Comparison of ENCODE assay signal across 1 cellular context in the genomic region with DNA sequence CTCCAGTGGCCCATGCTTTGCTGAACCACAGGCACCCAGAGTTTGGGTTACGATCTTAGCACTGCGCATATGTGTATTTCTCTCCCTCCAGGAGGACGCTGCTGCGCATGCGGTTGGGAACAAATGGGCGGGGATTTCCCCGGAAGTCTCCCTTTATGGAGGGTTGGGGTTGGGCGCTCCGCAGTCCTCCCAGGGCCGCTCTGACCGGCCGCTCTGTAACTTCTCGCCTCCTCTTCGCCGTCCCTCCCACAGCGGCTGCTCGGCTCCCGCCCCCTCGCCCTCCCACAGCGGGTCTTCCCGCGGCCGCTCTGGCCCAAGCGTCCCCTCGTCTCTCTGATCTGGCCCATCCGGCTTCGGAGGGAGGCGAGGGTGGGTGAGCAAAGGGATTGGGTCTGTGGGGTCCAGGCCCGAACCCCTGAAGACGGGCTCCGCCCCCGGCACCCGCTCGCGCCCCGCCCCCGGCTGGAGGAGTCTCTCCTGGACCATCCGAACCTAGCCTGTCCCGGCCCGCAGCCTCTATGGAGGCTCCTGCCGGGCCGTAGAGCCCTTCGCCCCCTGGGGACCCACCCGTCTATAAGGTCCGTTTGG.
TF ChIP-seq lines count a peak whose summit lies in the region.

A gene with protein sequence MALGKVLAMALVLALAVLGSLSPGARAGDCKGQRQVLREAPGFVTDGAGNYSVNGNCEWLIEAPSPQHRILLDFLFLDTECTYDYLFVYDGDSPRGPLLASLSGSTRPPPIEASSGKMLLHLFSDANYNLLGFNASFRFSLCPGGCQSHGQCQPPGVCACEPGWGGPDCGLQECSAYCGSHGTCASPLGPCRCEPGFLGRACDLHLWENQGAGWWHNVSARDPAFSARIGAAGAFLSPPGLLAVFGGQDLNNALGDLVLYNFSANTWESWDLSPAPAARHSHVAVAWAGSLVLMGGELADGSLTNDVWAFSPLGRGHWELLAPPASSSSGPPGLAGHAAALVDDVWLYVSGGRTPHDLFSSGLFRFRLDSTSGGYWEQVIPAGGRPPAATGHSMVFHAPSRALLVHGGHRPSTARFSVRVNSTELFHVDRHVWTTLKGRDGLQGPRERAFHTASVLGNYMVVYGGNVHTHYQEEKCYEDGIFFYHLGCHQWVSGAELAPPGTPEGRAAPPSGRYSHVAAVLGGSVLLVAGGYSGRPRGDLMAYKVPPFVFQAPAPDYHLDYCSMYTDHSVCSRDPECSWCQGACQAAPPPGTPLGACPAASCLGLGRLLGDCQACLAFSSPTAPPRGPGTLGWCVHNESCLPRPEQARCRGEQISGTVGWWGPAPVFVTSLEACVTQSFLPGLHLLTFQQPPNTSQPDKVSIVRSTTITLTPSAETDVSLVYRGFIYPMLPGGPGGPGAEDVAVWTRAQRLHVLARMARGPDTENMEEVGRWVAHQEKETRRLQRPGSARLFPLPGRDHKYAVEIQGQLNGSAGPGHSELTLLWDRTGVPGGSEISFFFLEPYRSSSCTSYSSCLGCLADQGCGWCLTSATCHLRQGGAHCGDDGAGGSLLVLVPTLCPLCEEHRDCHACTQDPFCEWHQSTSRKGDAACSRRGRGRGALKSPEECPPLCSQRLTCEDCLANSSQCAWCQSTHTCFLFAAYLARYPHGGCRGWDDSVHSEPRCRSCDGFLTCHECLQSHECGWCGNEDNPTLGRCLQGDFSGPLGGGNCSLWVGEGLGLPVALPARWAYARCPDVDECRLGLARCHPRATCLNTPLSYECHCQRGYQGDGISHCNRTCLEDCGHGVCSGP (N-terminal part only) (plus strand): TSS at position 328 of the 588 bp plus-strand sequence. CDS start 609 bp downstream, outside the sequence.

TF ChIP-seq in GM12878, 131 proteins besides CTCF, POLR2A, EP300 and RAD21 (continued from another document and continues in another):
- TF ChIP-seq, protein P1, sequence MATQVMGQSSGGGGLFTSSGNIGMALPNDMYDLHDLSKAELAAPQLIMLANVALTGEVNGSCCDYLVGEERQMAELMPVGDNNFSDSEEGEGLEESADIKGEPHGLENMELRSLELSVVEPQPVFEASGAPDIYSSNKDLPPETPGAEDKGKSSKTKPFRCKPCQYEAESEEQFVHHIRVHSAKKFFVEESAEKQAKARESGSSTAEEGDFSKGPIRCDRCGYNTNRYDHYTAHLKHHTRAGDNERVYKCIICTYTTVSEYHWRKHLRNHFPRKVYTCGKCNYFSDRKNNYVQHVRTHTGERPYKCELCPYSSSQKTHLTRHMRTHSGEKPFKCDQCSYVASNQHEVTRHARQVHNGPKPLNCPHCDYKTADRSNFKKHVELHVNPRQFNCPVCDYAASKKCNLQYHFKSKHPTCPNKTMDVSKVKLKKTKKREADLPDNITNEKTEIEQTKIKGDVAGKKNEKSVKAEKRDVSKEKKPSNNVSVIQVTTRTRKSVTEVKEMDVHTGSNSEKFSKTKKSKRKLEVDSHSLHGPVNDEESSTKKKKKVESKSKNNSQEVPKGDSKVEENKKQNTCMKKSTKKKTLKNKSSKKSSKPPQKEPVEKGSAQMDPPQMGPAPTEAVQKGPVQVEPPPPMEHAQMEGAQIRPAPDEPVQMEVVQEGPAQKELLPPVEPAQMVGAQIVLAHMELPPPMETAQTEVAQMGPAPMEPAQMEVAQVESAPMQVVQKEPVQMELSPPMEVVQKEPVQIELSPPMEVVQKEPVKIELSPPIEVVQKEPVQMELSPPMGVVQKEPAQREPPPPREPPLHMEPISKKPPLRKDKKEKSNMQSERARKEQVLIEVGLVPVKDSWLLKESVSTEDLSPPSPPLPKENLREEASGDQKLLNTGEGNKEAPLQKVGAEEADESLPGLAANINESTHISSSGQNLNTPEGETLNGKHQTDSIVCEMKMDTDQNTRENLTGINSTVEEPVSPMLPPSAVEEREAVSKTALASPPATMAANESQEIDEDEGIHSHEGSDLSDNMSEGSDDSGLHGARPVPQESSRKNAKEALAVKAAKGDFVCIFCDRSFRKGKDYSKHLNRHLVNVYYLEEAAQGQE (IDR thresholded peaks at IDR 0.05; ENCODE audit: low read depth, low read length) = no peak
- TF ChIP-seq, protein P2, sequence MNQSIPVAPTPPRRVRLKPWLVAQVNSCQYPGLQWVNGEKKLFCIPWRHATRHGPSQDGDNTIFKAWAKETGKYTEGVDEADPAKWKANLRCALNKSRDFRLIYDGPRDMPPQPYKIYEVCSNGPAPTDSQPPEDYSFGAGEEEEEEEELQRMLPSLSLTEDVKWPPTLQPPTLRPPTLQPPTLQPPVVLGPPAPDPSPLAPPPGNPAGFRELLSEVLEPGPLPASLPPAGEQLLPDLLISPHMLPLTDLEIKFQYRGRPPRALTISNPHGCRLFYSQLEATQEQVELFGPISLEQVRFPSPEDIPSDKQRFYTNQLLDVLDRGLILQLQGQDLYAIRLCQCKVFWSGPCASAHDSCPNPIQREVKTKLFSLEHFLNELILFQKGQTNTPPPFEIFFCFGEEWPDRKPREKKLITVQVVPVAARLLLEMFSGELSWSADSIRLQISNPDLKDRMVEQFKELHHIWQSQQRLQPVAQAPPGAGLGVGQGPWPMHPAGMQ (IDR thresholded peaks at IDR 0.05; ENCODE audit: borderline replicate concordance) = no peak
- TF ChIP-seq CHD2 (IDR thresholded peaks at IDR 0.05; ENCODE audit: borderline replicate concordance, low read depth, low read length) = peak; percentile 59; the same call in 1 of the 2 replicates
- TF ChIP-seq BACH1 (IDR thresholded peaks at IDR 0.05; ENCODE audit: borderline replicate concordance) = no peak; the same call in 1 of the 2 replicates
- TF ChIP-seq ASH2L (IDR thresholded peaks at IDR 0.05; ENCODE audit: borderline replicate concordance, low read depth) = no peak
- TF ChIP-seq JUND (IDR thresholded peaks at IDR 0.05; ENCODE audit: low read depth, low read length) = 0 out of 2 replicates have a peak, but pooled peaks have one; percentile 30
- TF ChIP-seq NKRF (conservative IDR thresholded peaks at IDR 0.05) = 0 out of 2 replicates have a peak, but pooled peaks have one; percentile 30
- no peak for TF ChIP-seq EZH2 (IDR thresholded peaks at IDR 0.05; ENCODE audit: borderline replicate concordance, control insufficient read depth, low read depth, low read length)
- no peak for TF ChIP-seq ZNF384 (IDR thresholded peaks at IDR 0.05; ENCODE audit: borderline replicate concordance, low read depth, low read length)
- TF ChIP-seq KLF5 (IDR thresholded peaks at IDR 0.05; ENCODE audit: partially characterized antibody) = no peak
- TF ChIP-seq ELK1 (IDR thresholded peaks at IDR 0.05; ENCODE audit: low read depth, low read length) = peak; percentile 100
- peak; percentile 69; the same call in 1 of the 2 replicates for TF ChIP-seq TBL1XR1 (IDR thresholded peaks at IDR 0.05; ENCODE audit: low read depth, low read length)
- no peak for TF ChIP-seq KAT2A (conservative IDR thresholded peaks at IDR 0.05; ENCODE audit: control insufficient read depth, low read depth, low read length)
- peak; percentile 42; the same call in 1 of the 3 replicates for TF ChIP-seq POU2F2 (IDR thresholded peaks at IDR 0.05; ENCODE audit: borderline replicate concordance, low read depth, low read length)
- TF ChIP-seq, protein P3, sequence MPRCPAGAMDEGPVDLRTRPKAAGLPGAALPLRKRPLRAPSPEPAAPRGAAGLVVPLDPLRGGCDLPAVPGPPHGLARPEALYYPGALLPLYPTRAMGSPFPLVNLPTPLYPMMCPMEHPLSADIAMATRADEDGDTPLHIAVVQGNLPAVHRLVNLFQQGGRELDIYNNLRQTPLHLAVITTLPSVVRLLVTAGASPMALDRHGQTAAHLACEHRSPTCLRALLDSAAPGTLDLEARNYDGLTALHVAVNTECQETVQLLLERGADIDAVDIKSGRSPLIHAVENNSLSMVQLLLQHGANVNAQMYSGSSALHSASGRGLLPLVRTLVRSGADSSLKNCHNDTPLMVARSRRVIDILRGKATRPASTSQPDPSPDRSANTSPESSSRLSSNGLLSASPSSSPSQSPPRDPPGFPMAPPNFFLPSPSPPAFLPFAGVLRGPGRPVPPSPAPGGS (IDR thresholded peaks at IDR 0.05; ENCODE audit: borderline replicate concordance, insufficient read depth, low read depth, low read length, poor library complexity, severe bottlenecking) = peak; percentile 52
- TF ChIP-seq EGR1 (IDR thresholded peaks at IDR 0.05; ENCODE audit: borderline replicate concordance in 1 of 2, low read depth in 2 of 2, low read length in 2 of 2) = peak in 1 of 2 experiments; percentile 93; a peak in 2 of 3 replicates
- no peak for TF ChIP-seq SUZ12 (IDR thresholded peaks at IDR 0.05; ENCODE audit: unreplicated experiment)
- TF ChIP-seq NR2F1 (conservative IDR thresholded peaks at IDR 0.05) = no peak
- peak; percentile 54; the same call in 1 of the 2 replicates for TF ChIP-seq MXI1 (IDR thresholded peaks at IDR 0.05; ENCODE audit: low read depth, low read length)
- peak; percentile 66; the same call in 1 of the 2 replicates for TF ChIP-seq POLR2AphosphoS5 (IDR thresholded peaks at IDR 0.05; ENCODE audit: low read length)
- no peak for TF ChIP-seq MTA3 (IDR thresholded peaks at IDR 0.05; ENCODE audit: borderline replicate concordance, low read length)
- TF ChIP-seq NRF1 (conservative IDR thresholded peaks at IDR 0.05; ENCODE audit: low read depth, low read length) = peak; percentile 97
- TF ChIP-seq MAX (IDR thresholded peaks at IDR 0.05; ENCODE audit: low read depth, low read length) = peak; percentile 75
- TF ChIP-seq TCF12 (IDR thresholded peaks at IDR 0.05; ENCODE audit: low read depth, low read length) = peak; percentile 58; the same call in 1 of the 2 replicates
- peak; percentile 72; the same call in 1 of the 2 replicates for TF ChIP-seq SMC3 (IDR thresholded peaks at IDR 0.05; ENCODE audit: borderline replicate concordance, low read length)
- TF ChIP-seq RAD51 (IDR thresholded peaks at IDR 0.05) = no peak
- no peak for TF ChIP-seq IRF4 (IDR thresholded peaks at IDR 0.05; ENCODE audit: low read depth, low read length)
- TF ChIP-seq RUNX3 (IDR thresholded peaks at IDR 0.05; ENCODE audit: low read length) = peak; percentile 94
- TF ChIP-seq GABPA (IDR thresholded peaks at IDR 0.05; ENCODE audit: low read depth) = peak; percentile 61; the same call in 1 of the 2 replicates
- TF ChIP-seq HDGF (IDR thresholded peaks at IDR 0.05) = peak; percentile 95
- peak; percentile 30 to 52; a peak in 2 of 4 replicates for TF ChIP-seq BHLHE40 (IDR thresholded peaks at IDR 0.05; ENCODE audit: borderline replicate concordance in 1 of 2, low read depth in 2 of 2, low read length in 1 of 2)
- no peak for TF ChIP-seq CEBPZ (IDR thresholded peaks at IDR 0.05; ENCODE audit: low read depth, low read length)
- no peak for TF ChIP-seq SKIL (IDR thresholded peaks at IDR 0.05; ENCODE audit: low read depth, poor library complexity, severe bottlenecking)
- TF ChIP-seq YBX1 (IDR thresholded peaks at IDR 0.05) = no peak
